20 cellular contexts compared by ENCODE assay signal in genomic region chr19:8491574-8491973, GRCh38. TPM values are rescaled to one million over a fixed set of nuclear protein-coding genes. Genes with fewer than 3 reads are reported as not detected.
DNase-seq lines count a peak whose midpoint lies in the region; ATAC-seq and TF ChIP-seq lines count a peak whose summit lies in the region.
"Had no signal": no experiment of that assay in that cellular context is flagged by ENCODE, and none has a peak within 500 bp of the region (broad histone marks: within the 10 kb centered on the region; RNA-seq: fewer than 3 reads in every experiment).

No MANE protein-coding gene starts in this region.

- peaks cover 20% of the 10 kb centered on the region for H3K4me1 Mint-ChIP-seq in activated T-helper 2 cell treated with anti-CD3 and anti-CD28 coated beads, Interferon-gamma antibody, Interleukin-2, Interleukin-4, amounts not matched to agents 10 μg/mL and 5 μg/mL and 100 μg/mL, durations not matched to agents 14 hours and 24 hours and 36 hours (ENCODE audit: low read depth)
- H3K4me1 Mint-ChIP-seq: nephron had no signal

- peak; percentile 18 for TF ChIP-seq CTCF in fibroblast of the aortic adventitia (IDR thresholded peaks at IDR 0.05; ENCODE audit: insufficient read depth, low read length)

- ATAC-seq in left ventricle myocardium superior: no peak
- ATAC-seq in HG03039 (IDR thresholded peaks at IDR 0.05; ENCODE audit: unreplicated experiment): no peak
- ATAC-seq: stimulated activated naive B cell treated with anti-CD40 and anti-IgM and Interleukin-4, amounts not matched to agents 10 μg/mL and 1 μg/mL and 100 μg/mL, for 72 hours; T-cell had no signal

- intact Hi-C loops in left ventricle myocardium superior (cut with micrococcal nuclease) (no loop called here), cardiac septum (cut with DNase I) (no loop called here)
- intact Hi-C loops in activated T-helper 2 cell treated with anti-CD3 and anti-CD28 coated beads, Interferon-gamma antibody, Interleukin-2, Interleukin-4, amounts not matched to agents 10 μg/mL and 5 μg/mL and 100 μg/mL, durations not matched to agents 14 hours and 24 hours and 36 hours (cut with micrococcal nuclease): no loop called here

- H3K27ac Mint-ChIP-seq in activated T-helper 2 cell treated with anti-CD3 and anti-CD28 coated beads, Interferon-gamma antibody, Interleukin-2, Interleukin-4, amounts not matched to agents 10 μg/mL and 5 μg/mL and 100 μg/mL, durations not matched to agents 14 hours and 24 hours and 36 hours: no peak overlapping the region
- H3K27ac Mint-ChIP-seq: activated CD4-positive, alpha-beta memory T cell treated with anti-CD3 and anti-CD28 coated beads for 36 hours; activated naive CD4-positive, alpha-beta T cell treated with anti-CD3 and anti-CD28 coated beads, Interleukin-2, amount 10 ng/mL, durations not matched to agents 7 days and 5 days; nephron had no signal

- no peak overlapping the region for H3K4me3 ChIP-seq in fibroblast of the aortic adventitia (ENCODE audit: low read depth, low read length)
- H3K4me3 ChIP-seq: MG63, thyroid gland had no signal

- no peaks in the 10 kb centered on the region for H3K27me3 Mint-ChIP-seq in activated T-helper 2 cell treated with anti-CD3 and anti-CD28 coated beads, Interferon-gamma antibody, Interleukin-2, Interleukin-4, amounts not matched to agents 10 μg/mL and 5 μg/mL and 100 μg/mL, durations not matched to agents 14 hours and 24 hours and 36 hours (ENCODE audit: low read depth)
- H3K27me3 Mint-ChIP-seq: activated CD4-positive, alpha-beta memory T cell treated with anti-CD3 and anti-CD28 coated beads for 36 hours; activated naive CD4-positive, alpha-beta T cell treated with anti-CD3 and anti-CD28 coated beads, Interleukin-2, amount 10 ng/mL, durations not matched to agents 7 days and 5 days; stimulated activated naive B cell treated with anti-CD40 and anti-IgM and Interleukin-4, amounts not matched to agents 10 μg/mL and 1 μg/mL and 100 μg/mL, for 72 hours; T-cell had no signal

- no peak overlapping the region for H3K4me3 Mint-ChIP-seq in activated T-helper 2 cell treated with anti-CD3 and anti-CD28 coated beads, Interferon-gamma antibody, Interleukin-2, Interleukin-4, amounts not matched to agents 10 μg/mL and 5 μg/mL and 100 μg/mL, durations not matched to agents 14 hours and 24 hours and 36 hours (ENCODE audit: low read depth)
- H3K4me3 Mint-ChIP-seq: activated CD4-positive, alpha-beta memory T cell treated with anti-CD3 and anti-CD28 coated beads for 36 hours; activated naive CD4-positive, alpha-beta T cell treated with anti-CD3 and anti-CD28 coated beads, Interleukin-2, amount 10 ng/mL, durations not matched to agents 7 days and 5 days; nephron; stimulated activated naive B cell treated with anti-CD40 and anti-IgM and Interleukin-4, amounts not matched to agents 10 μg/mL and 1 μg/mL and 100 μg/mL, for 72 hours had no signal

- peaks cover 29% of the 10 kb centered on the region for H3K36me3 Mint-ChIP-seq in activated T-helper 2 cell treated with anti-CD3 and anti-CD28 coated beads, Interferon-gamma antibody, Interleukin-2, Interleukin-4, amounts not matched to agents 10 μg/mL and 5 μg/mL and 100 μg/mL, durations not matched to agents 14 hours and 24 hours and 36 hours (ENCODE audit: low read depth)

- H3K9me3 Mint-ChIP-seq in activated T-helper 2 cell treated with anti-CD3 and anti-CD28 coated beads, Interferon-gamma antibody, Interleukin-2, Interleukin-4, amounts not matched to agents 10 μg/mL and 5 μg/mL and 100 μg/mL, durations not matched to agents 14 hours and 24 hours and 36 hours: no peaks in the 10 kb centered on the region
- H3K9me3 Mint-ChIP-seq: activated CD4-positive, alpha-beta memory T cell treated with anti-CD3 and anti-CD28 coated beads for 36 hours; activated naive CD4-positive, alpha-beta T cell treated with anti-CD3 and anti-CD28 coated beads, Interleukin-2, amount 10 ng/mL, durations not matched to agents 7 days and 5 days; nephron; stimulated activated naive B cell treated with anti-CD40 and anti-IgM and Interleukin-4, amounts not matched to agents 10 μg/mL and 1 μg/mL and 100 μg/mL, for 72 hours; T-cell had no signal

- DNase-seq in left ventricle myocardium superior: peak; percentile 16
- no peak for DNase-seq in cardiac septum (ENCODE audit: low spot score)
- peak; percentile 41 for DNase-seq in RKO (ENCODE audit: low spot score)
- DNase-seq in fibroblast of the aortic adventitia (ENCODE audit: low read depth): no peak
- no peak for DNase-seq in activated CD4-positive, alpha-beta T cell treated with anti-CD3 and anti-CD28 coated beads, Interleukin-2, amount 50 U/mL, for 4 hours
- no peak for DNase-seq in NCI-H510A (lab: John Stamatoyannopoulos, UW)
- DNase-seq in activated T-helper 2 cell treated with anti-CD3 and anti-CD28 coated beads, Interferon-gamma antibody, Interleukin-2, Interleukin-4, amounts not matched to agents 10 μg/mL and 5 μg/mL and 100 μg/mL, durations not matched to agents 14 hours and 24 hours and 36 hours (ENCODE audit: low spot score): no peak
- DNase-seq: activated CD4-positive, alpha-beta memory T cell treated with anti-CD3 and anti-CD28 coated beads for 36 hours; activated naive CD4-positive, alpha-beta T cell treated with anti-CD3 and anti-CD28 coated beads, Interleukin-2, amount 10 ng/mL, durations not matched to agents 7 days and 5 days; hippocampal formation; mesenchymal stem cell; MG63; NCI-H2029; NCI-H446 treated with DMSO at 0.1 percent for 48 hours; stimulated activated naive B cell treated with anti-CD40 and anti-IgM and Interleukin-4, amounts not matched to agents 10 μg/mL and 1 μg/mL and 100 μg/mL, for 72 hours; T-cell; thyroid gland had no signal

RNA-seq across cellular contexts. Expression of gene PRAM1, which starts 10.9 kb away (rescaled TPM):
- total RNA-seq in left ventricle myocardium superior (0.59 TPM), cardiac septum (0.62 TPM), fibroblast of the aortic adventitia (ENCODE audit: low replicate concordance) (not detected in 2 replicates)
- total RNA-seq in activated T-helper 2 cell treated with anti-CD3 and anti-CD28 coated beads, Interferon-gamma antibody, Interleukin-2, Interleukin-4, amounts not matched to agents 10 μg/mL and 5 μg/mL and 100 μg/mL, durations not matched to agents 14 hours and 24 hours and 36 hours: 0.43 and 0.83 TPM in 2 replicates
- total RNA-seq: G401 had no signal

RNA-seq across cellular contexts. Expression of gene ZNF414, which starts 22.4 kb away (rescaled TPM):
- total RNA-seq in left ventricle myocardium superior (12.9 TPM), cardiac septum (20.2 TPM), fibroblast of the aortic adventitia (ENCODE audit: low replicate concordance) (4.4 and 6.4 TPM in 2 replicates)
- 22.5 and 23.6 TPM in 2 replicates for total RNA-seq in activated T-helper 2 cell treated with anti-CD3 and anti-CD28 coated beads, Interferon-gamma antibody, Interleukin-2, Interleukin-4, amounts not matched to agents 10 μg/mL and 5 μg/mL and 100 μg/mL, durations not matched to agents 14 hours and 24 hours and 36 hours
- total RNA-seq: G401 had no signal

RNA-seq across cellular contexts. Expression of gene HNRNPM, which starts 46.8 kb away (rescaled TPM):
- total RNA-seq in left ventricle myocardium superior: 129 TPM
- total RNA-seq in cardiac septum: 102 TPM
- total RNA-seq in fibroblast of the aortic adventitia (ENCODE audit: low replicate concordance): 41.8 and 53.6 TPM in 2 replicates
- total RNA-seq in activated T-helper 2 cell treated with anti-CD3 and anti-CD28 coated beads, Interferon-gamma antibody, Interleukin-2, Interleukin-4, amounts not matched to agents 10 μg/mL and 5 μg/mL and 100 μg/mL, durations not matched to agents 14 hours and 24 hours and 36 hours: 336 and 347 TPM in 2 replicates

Comparison
In these comparisons a context has a peak if more than half of its experiments do, and no peak if none do; other contexts are left out.
1. DNase-seq: peak in left ventricle myocardium superior (single experiment) and RKO (single experiment); none in cardiac septum (single experiment), fibroblast of the aortic adventitia (single experiment), activated CD4-positive, alpha-beta T cell treated with anti-CD3 and anti-CD28 coated beads, Interleukin-2, amount 50 U/mL, for 4 hours (0 of 2), NCI-H510A (single experiment) and activated T-helper 2 cell treated with anti-CD3 and anti-CD28 coated beads, Interferon-gamma antibody, Interleukin-2, Interleukin-4, amounts not matched to agents 10 μg/mL and 5 μg/mL and 100 μg/mL, durations not matched to agents 14 hours and 24 hours and 36 hours (single experiment).